Comparison of ENCODE assay signal across 7 cellular contexts in the genomic region with DNA sequence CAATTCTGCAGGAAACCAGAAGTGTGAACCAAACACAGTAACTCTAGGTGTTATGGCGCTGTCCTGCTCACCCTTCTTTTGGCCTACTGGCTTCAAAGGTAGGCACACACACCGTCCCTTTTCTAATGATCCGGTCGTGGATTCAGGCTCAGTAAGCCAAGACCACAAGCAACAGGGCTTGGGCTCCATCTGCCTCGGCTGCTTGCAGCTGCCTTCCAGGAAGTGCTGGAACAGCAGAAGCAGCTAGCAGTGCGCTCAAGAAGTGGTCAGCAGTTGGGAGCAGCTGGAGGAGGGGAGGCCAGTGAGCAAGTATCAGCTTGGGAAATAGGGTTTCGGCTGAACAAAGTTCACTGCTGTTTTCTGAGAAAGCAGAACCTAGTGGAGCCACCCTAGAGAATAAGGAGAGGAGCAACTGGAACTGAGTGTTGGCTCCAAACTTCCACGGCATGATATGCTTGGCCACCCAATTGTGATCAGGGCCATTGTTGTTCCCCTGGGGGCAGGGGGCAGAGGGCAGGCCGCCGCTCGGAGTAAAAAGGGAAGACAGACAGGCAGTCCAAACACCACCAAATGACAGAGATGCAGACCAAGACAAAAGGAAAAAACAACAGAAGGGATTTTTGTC.
DNase-seq lines count a peak whose midpoint lies in the region; ATAC-seq and TF ChIP-seq lines count a peak whose summit lies in the region.

No MANE protein-coding gene starts in this region.

- intact Hi-C loops in aorta (cut with DNase I) = no loop called here

- no peaks in the 10 kb centered on the region for H3K27me3 ChIP-seq in aorta (ENCODE audit: control insufficient read depth in 1 of 2, insufficient read depth in 2 of 2, low read length in 1 of 2)

- 48 to 54% methylated on average over 11 of the region's 11 CpGs for WGBS in aorta, 2 donors

- H3K4me1 ChIP-seq in aorta (ENCODE audit: control insufficient read depth in 1 of 2, insufficient read depth in 2 of 2, low read length in 2 of 2) = no peaks in the 10 kb centered on the region

- no peak for TF ChIP-seq CTCF in GM20000 (IDR thresholded peaks at IDR 0.05; ENCODE audit: extremely low read depth, missing control alignments)

- H3K9me3 ChIP-seq in aorta (ENCODE audit: control insufficient read depth, low read length) = no peaks in the 10 kb centered on the region

- DNase-seq in NCI-H69 (lab: John Stamatoyannopoulos, UW) (peak; percentile 75), caudate nucleus (lab: John Stamatoyannopoulos, UW) (peak in 12 of 61 donors; percentile 13 to 44 (median 19)), midbrain (lab: John Stamatoyannopoulos, UW) (peak; percentile 36), aorta (peak in 1 of 2 donors; percentile 88), GM20000 (ENCODE audit: low spot score) (no peak)

- peak overlapping the region; percentile 21 for H3K27ac ChIP-seq in caudate nucleus (ENCODE audit: low read depth, low read length)
- H3K27ac ChIP-seq in aorta (ENCODE audit: low read depth in 1 of 2, low read length in 2 of 2) = peak overlapping the region in 1 of 2 donors; percentile 19

- ATAC-seq in GM21390 (IDR thresholded peaks at IDR 0.05; ENCODE audit: unreplicated experiment) (peak; percentile 50), aorta (ENCODE audit: low FRiP score) (peak; percentile 77), GM21528 (IDR thresholded peaks at IDR 0.05; ENCODE audit: low FRiP score, unreplicated experiment) (no peak)

- no peak overlapping the region for H3K4me3 ChIP-seq in aorta (ENCODE audit: low read length in 2 of 2)

- H3K36me3 ChIP-seq in aorta (ENCODE audit: control insufficient read depth in 1 of 2, insufficient read depth in 2 of 2, low read length in 1 of 2) = no peaks in the 10 kb centered on the region
